ENCODE assay signal across 1 cellular context in the genomic region with DNA sequence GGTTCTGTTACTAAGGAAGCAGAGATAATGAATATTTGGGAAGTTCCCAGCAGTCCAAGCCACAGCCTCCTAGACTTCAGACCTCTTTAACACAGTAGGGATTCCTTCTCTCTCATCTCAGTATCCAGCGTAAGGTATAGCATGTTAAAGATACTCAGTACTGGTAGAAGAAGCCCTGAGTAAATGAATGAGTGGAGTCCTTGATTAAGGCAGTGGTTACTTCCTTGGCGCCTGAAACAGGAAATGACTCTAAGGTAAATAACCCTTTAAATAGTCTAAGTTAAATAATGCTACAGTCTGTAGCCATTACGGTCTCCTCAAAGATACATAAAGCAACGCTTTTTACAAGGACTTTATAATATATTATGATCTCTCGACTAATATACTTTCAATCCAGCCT.
TF ChIP-seq lines count a peak whose summit lies in the region.

No MANE protein-coding gene starts in this region.

TF ChIP-seq in GM23338, 12 proteins besides CTCF, POLR2A, EP300 and RAD21 (continued from another document):
- TF ChIP-seq EZH2phosphoT487 (IDR thresholded peaks at IDR 0.05; ENCODE audit: unreplicated experiment) (no peak), ETS1 (IDR thresholded peaks at IDR 0.05) (no peak), ZNF331 (CRISPR knock-in tag; IDR thresholded peaks at IDR 0.05; ENCODE audit: low read depth) (no peak), ZNF114 (CRISPR knock-in tag; IDR thresholded peaks at IDR 0.05) (no peak), STAT1 (IDR thresholded peaks at IDR 0.05; ENCODE audit: unreplicated experiment) (no peak), EZH2 (IDR thresholded peaks at IDR 0.05; ENCODE audit: low read depth, unreplicated experiment) (no peak), NANOG (IDR thresholded peaks at IDR 0.05; ENCODE audit: borderline replicate concordance) (no peak)
- TF ChIP-seq, protein P1, sequence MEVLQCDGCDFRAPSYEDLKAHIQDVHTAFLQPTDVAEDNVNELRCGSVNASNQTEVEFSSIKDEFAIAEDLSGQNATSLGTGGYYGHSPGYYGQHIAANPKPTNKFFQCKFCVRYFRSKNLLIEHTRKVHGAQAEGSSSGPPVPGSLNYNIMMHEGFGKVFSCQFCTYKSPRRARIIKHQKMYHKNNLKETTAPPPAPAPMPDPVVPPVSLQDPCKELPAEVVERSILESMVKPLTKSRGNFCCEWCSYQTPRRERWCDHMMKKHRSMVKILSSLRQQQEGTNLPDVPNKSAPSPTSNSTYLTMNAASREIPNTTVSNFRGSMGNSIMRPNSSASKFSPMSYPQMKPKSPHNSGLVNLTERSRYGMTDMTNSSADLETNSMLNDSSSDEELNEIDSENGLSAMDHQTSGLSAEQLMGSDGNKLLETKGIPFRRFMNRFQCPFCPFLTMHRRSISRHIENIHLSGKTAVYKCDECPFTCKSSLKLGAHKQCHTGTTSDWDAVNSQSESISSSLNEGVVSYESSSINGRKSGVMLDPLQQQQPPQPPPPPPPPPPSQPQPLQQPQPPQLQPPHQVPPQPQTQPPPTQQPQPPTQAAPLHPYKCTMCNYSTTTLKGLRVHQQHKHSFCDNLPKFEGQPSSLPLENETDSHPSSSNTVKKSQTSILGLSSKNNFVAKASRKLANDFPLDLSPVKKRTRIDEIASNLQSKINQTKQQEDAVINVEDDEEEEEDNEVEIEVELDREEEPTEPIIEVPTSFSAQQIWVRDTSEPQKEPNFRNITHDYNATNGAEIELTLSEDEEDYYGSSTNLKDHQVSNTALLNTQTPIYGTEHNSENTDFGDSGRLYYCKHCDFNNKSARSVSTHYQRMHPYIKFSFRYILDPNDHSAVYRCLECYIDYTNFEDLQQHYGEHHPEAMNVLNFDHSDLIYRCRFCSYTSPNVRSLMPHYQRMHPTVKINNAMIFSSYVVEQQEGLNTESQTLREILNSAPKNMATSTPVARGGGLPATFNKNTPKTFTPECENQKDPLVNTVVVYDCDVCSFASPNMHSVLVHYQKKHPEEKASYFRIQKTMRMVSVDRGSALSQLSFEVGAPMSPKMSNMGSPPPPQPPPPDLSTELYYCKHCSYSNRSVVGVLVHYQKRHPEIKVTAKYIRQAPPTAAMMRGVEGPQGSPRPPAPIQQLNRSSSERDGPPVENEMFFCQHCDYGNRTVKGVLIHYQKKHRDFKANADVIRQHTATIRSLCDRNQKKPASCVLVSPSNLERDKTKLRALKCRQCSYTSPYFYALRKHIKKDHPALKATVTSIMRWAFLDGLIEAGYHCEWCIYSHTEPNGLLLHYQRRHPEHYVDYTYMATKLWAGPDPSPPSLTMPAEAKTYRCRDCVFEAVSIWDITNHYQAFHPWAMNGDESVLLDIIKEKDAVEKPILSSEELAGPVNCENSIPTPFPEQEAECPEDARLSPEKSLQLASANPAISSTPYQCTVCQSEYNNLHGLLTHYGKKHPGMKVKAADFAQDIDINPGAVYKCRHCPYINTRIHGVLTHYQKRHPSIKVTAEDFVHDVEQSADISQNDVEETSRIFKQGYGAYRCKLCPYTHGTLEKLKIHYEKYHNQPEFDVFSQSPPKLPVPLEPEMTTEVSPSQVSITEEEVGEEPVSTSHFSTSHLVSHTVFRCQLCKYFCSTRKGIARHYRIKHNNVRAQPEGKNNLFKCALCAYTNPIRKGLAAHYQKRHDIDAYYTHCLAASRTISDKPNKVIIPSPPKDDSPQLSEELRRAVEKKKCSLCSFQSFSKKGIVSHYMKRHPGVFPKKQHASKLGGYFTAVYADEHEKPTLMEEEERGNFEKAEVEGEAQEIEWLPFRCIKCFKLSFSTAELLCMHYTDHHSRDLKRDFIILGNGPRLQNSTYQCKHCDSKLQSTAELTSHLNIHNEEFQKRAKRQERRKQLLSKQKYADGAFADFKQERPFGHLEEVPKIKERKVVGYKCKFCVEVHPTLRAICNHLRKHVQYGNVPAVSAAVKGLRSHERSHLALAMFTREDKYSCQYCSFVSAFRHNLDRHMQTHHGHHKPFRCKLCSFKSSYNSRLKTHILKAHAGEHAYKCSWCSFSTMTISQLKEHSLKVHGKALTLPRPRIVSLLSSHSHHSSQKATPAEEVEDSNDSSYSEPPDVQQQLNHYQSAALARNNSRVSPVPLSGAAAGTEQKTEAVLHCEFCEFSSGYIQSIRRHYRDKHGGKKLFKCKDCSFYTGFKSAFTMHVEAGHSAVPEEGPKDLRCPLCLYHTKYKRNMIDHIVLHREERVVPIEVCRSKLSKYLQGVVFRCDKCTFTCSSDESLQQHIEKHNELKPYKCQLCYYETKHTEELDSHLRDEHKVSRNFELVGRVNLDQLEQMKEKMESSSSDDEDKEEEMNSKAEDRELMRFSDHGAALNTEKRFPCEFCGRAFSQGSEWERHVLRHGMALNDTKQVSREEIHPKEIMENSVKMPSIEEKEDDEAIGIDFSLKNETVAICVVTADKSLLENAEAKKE (CRISPR knock-in tag; IDR thresholded peaks at IDR 0.05), result no peak
